ENCODE assay signal across 8 cellular contexts in the genomic region with DNA sequence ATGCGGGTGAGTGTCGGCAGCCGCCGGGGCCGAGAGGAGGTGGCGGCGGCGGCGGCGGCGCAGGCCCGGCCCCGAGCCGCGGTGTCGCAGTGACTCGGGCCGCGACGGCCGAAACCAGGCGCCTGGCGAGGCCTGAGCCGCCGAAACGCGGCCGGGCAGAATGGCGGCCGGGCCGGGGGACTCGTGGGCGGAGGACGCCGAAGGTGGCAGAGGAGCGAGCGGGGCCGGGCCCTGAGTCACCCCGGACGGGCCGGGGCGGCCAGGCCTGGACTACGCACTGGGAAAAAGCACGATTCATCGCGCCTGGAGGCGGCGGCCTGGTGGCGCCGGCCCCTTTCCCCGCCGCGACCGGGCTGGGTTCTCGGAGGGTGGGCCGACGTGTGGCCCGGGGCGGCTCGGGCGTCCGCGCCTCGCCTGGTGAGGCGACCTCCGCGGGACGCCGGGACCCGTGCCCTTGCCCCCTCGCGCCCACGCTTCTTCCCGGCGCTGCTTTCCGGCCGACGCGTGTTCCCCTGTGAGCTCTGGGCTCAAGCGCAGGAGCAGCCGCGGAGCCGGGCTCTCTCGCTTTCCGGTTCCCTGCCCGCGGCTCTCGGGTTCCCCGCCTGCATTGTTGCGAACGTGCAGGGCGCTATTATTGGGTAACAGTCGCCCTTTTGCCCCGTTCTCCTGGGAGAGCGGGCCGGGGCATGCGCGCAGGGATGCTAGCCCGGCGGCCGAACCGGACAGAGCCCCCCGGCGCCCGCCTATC. TPM values are rescaled to one million over a fixed set of nuclear protein-coding genes. Genes with fewer than 3 reads are reported as not detected.
DNase-seq lines count a peak whose midpoint lies in the region; ATAC-seq and TF ChIP-seq lines count a peak whose summit lies in the region.

No MANE protein-coding gene starts in this region.

- H3K4me1 ChIP-seq in body of pancreas: peaks cover 41% of the 10 kb centered on the region

- H3K4me3 ChIP-seq in body of pancreas: peak overlapping the region; percentile 64 to 67

- H3K27me3 Mint-ChIP-seq in T-helper 2 cell treated with Interferon-gamma antibody and Interleukin-4, amounts not matched to agents 5 μg/mL and 100 μg/mL, for 36 hours (ENCODE audit: low read depth): no peaks in the 10 kb centered on the region

- peak overlapping the region; percentile 93 to 97 (median 96) for H3K27ac ChIP-seq in body of pancreas

- H3K36me3 Mint-ChIP-seq in T-helper 2 cell treated with Interferon-gamma antibody and Interleukin-4, amounts not matched to agents 5 μg/mL and 100 μg/mL, for 36 hours (ENCODE audit: low read depth): peaks cover 3% of the 10 kb centered on the region

- TF ChIP-seq POLR2A in body of pancreas (IDR thresholded peaks at IDR 0.05): peak in 1 of 3 donors; percentile 28

- intact Hi-C loops in body of pancreas (cut with DNase I): no loop called here

- peaks cover 41% of the 10 kb centered on the region for H3K4me1 Mint-ChIP-seq in T-helper 2 cell treated with Interferon-gamma antibody and Interleukin-4, amounts not matched to agents 5 μg/mL and 100 μg/mL, for 36 hours (ENCODE audit: low read depth)

- peak overlapping the region; percentile 83 for H3K27ac Mint-ChIP-seq in T-helper 2 cell treated with Interferon-gamma antibody and Interleukin-4, amounts not matched to agents 5 μg/mL and 100 μg/mL, for 36 hours

- H3K9me3 Mint-ChIP-seq in T-helper 2 cell treated with Interferon-gamma antibody and Interleukin-4, amounts not matched to agents 5 μg/mL and 100 μg/mL, for 36 hours: no peaks in the 10 kb centered on the region

- no peak for TF ChIP-seq CTCF in body of pancreas (IDR thresholded peaks at IDR 0.05)

- WGBS in body of pancreas, 2 donors: 0% methylated on average over 1 to 82 of the region's 105 CpGs

- ATAC-seq in GM19463 (IDR thresholded peaks at IDR 0.05; ENCODE audit: unreplicated experiment) (peak; percentile 33), HG03558 (IDR thresholded peaks at IDR 0.05; ENCODE audit: extremely low read depth, unreplicated experiment) (peak; percentile 32), body of pancreas (peak; percentile 53)

- H3K27me3 ChIP-seq in body of pancreas: no peaks in the 10 kb centered on the region

- H3K36me3 ChIP-seq in body of pancreas (replicated peaks in 1 of 2; ENCODE audit: insufficient read depth in 1 of 2, low read depth in 2 of 2): no peaks in the 10 kb centered on the region

- no peaks in the 10 kb centered on the region for H3K9me3 ChIP-seq in body of pancreas

- DNase-seq in Daoy (ENCODE audit: low read depth) (peak; percentile 74), body of pancreas (peak; percentile 50 to 58 (median 54)), inferior parietal cortex (ENCODE audit: extremely low spot score) (peak; percentile 29), DMS79 (lab: John Stamatoyannopoulos, UW) (no peak)
- DNase-seq in T-helper 2 cell treated with Interferon-gamma antibody and Interleukin-4, amounts not matched to agents 5 μg/mL and 100 μg/mL, for 36 hours (ENCODE audit: low spot score): peak; percentile 70
- peak; percentile 46 to 53 (median 52) for DNase-seq in stimulated activated CD4-positive, alpha-beta T cell treated with anti-CD3 and anti-CD28 coated beads, Interleukin-12 subunit alpha, Interleukin-12 subunit beta, amount 100 ng/mL, for 48 hours (ENCODE audit: low read depth in 2 of 3, low spot score in 1 of 3)

- peak overlapping the region; percentile 70 for H3K4me3 Mint-ChIP-seq in T-helper 2 cell treated with Interferon-gamma antibody and Interleukin-4, amounts not matched to agents 5 μg/mL and 100 μg/mL, for 36 hours

RNA-seq across cellular contexts. Expression of a gene that starts 0.5 kb away (rescaled TPM):
- 88.5 and 97.8 TPM in 2 replicates for total RNA-seq in Daoy (2014; rRNA removed; shearing (Covaris generic))
- 10 to 100 TPM; 19.5 to 23.1 TPM for total RNA-seq in body of pancreas
